8 cellular contexts compared by ENCODE assay signal in genomic region chr5:181187500-181188213, GRCh38. TPM values are rescaled to one million over a fixed set of nuclear protein-coding genes. Genes with fewer than 3 reads are reported as not detected.
DNase-seq lines count a peak whose midpoint lies in the region; ATAC-seq and TF ChIP-seq lines count a peak whose summit lies in the region.

No MANE protein-coding gene starts in this region.

- DNase-seq in D341Med (ENCODE audit: low spot score) (peak; percentile 72), brain microvascular endothelial cell (peak; percentile 83), kidney epithelial cell (ENCODE audit: low read depth) (no peak), substantia nigra (lab: John Stamatoyannopoulos, UW) (no peak), NCI-H1105 (lab: John Stamatoyannopoulos, UW) (no peak)
- DNase-seq in stimulated activated CD4-positive, alpha-beta T cell treated with anti-CD3 and anti-CD28 coated beads, Interleukin-1b, Interleukin-23, amount 100 ng/mL, for 48 hours, result peak; percentile 84

- H3K27ac ChIP-seq in OCI-LY3 (ENCODE audit: low read length), result peak overlapping the region; percentile 84
- peak overlapping the region; percentile 39 for H3K27ac ChIP-seq in brain microvascular endothelial cell
- no peak overlapping the region for H3K27ac ChIP-seq in substantia nigra (ENCODE audit: low read depth, low read length, poor library complexity, severe bottlenecking)

- peaks cover 5% of the 10 kb centered on the region for H3K79me2 ChIP-seq in OCI-LY3 (ENCODE audit: low read length)

- ATAC-seq in HG03439 (IDR thresholded peaks at IDR 0.05; ENCODE audit: unreplicated experiment), result no peak

- no peak for TF ChIP-seq CTCF in OCI-LY3 (IDR thresholded peaks at IDR 0.05; ENCODE audit: low read depth, low read length)
- TF ChIP-seq CTCF in brain microvascular endothelial cell (IDR thresholded peaks at IDR 0.05; ENCODE audit: low read depth, low read length, missing control alignments), result peak; percentile 57
- TF ChIP-seq CTCF in kidney epithelial cell (IDR thresholded peaks at IDR 0.05; ENCODE audit: insufficient read depth, low read length, poor library complexity, severe bottlenecking), result no peak

- H3K9ac ChIP-seq in OCI-LY3 (ENCODE audit: low read length), result peak overlapping the region; percentile 72

- H2AFZ ChIP-seq in OCI-LY3 (ENCODE audit: low read depth, low read length), result peak overlapping the region; percentile 82

- H3K27me3 ChIP-seq in OCI-LY3 (ENCODE audit: low read depth, low read length) (no peaks in the 10 kb centered on the region), brain microvascular endothelial cell (replicated peaks) (no peaks in the 10 kb centered on the region), kidney epithelial cell (ENCODE audit: control insufficient read depth, insufficient read depth, low read length) (no peaks in the 10 kb centered on the region)

- H3K4me1 ChIP-seq in OCI-LY3 (ENCODE audit: low read length), result peaks cover 8% of the 10 kb centered on the region

- peak overlapping the region; percentile 81 for H3K4me3 ChIP-seq in OCI-LY3 (ENCODE audit: low read length)
- H3K4me3 ChIP-seq in brain microvascular endothelial cell (ENCODE audit: low read depth, low read length), result peak overlapping the region; percentile 51
- H3K4me3 ChIP-seq in kidney epithelial cell (ENCODE audit: low read depth, low read length), result peak overlapping the region; percentile 19

- no peaks in the 10 kb centered on the region for H4K20me1 ChIP-seq in OCI-LY3 (ENCODE audit: insufficient read depth, low read length)

- in situ Hi-C loops in brain microvascular endothelial cell (cut with HindIII; ENCODE audit: low pct_ligation_motif_present, low sequenced_read_pairs), result no loop called here

- no peaks in the 10 kb centered on the region for H3K9me3 ChIP-seq in OCI-LY3 (ENCODE audit: insufficient read depth, low read length)

- peak overlapping the region; percentile 89 for H3K4me2 ChIP-seq in OCI-LY3 (ENCODE audit: low read length)

- H3K36me3 ChIP-seq in OCI-LY3 (replicated peaks; ENCODE audit: low read depth, low read length), result no peaks in the 10 kb centered on the region
- no peaks in the 10 kb centered on the region for H3K36me3 ChIP-seq in brain microvascular endothelial cell (replicated peaks)
- H3K36me3 ChIP-seq in kidney epithelial cell (ENCODE audit: control insufficient read depth, insufficient read depth, low read length), result no peaks in the 10 kb centered on the region

RNA-seq across cellular contexts. Expression of gene TRIM7, which starts 17.3 kb away (rescaled TPM):
- total RNA-seq in kidney epithelial cell, result 2.9 and 4.4 TPM in 2 replicates

RNA-seq across cellular contexts. Expression of gene TRIM41, which starts 35.4 kb away (rescaled TPM):
- 15.8 and 17.5 TPM in 2 replicates for total RNA-seq in kidney epithelial cell

RNA-seq across cellular contexts. Expression of gene OR2V2, which starts 40.3 kb away (rescaled TPM):
- total RNA-seq in kidney epithelial cell, result not detected in 2 replicates

RNA-seq across cellular contexts. Expression of gene RACK1, which starts 56.0 kb away (rescaled TPM):
- total RNA-seq in kidney epithelial cell, result 4,909 and 5,323 TPM in 2 replicates

RNA-seq across cellular contexts. Expression of gene OR2V1, which starts 56.7 kb away (rescaled TPM):
- not detected in 2 replicates for total RNA-seq in kidney epithelial cell

Comparison
In these comparisons a context has a peak if more than half of its experiments do, and no peak if none do; other contexts are left out.
1. DNase-seq: peak in D341Med (single experiment), brain microvascular endothelial cell (single experiment) and stimulated activated CD4-positive, alpha-beta T cell treated with anti-CD3 and anti-CD28 coated beads, Interleukin-1b, Interleukin-23, amount 100 ng/mL, for 48 hours (single experiment); none in kidney epithelial cell (single experiment), substantia nigra (0 of 49) and NCI-H1105 (single experiment).
2. H3K4me3 ChIP-seq: peak in every context shown above with its lines; median percentile 81 in OCI-LY3; 51 in brain microvascular endothelial cell; 19 in kidney epithelial cell.